In the genomic region with DNA sequence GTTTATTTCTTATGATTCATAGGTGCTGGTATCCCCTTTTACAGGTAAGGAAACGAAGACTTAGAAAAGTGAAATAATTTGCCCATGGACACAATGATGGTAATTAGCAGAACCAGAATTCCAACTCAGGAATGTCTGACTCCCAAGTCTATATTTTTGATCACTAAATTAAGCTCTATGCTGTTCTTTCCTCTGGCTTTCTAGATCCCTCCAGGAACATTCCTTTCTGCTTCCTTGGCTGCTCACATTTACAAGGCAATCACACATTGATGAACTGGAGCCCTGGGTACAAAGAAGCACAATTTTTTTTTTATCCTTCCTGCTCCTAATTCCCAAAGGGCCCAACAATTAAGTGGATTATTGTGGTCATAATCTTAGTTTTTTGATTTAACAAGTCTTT, we compare ENCODE assay signal across 14 cellular contexts.
"Had no signal": no experiment of that assay in that cellular context is flagged by ENCODE, and none has a peak within 500 bp of the region (broad histone marks: within the 10 kb centered on the region; RNA-seq: fewer than 3 reads in every experiment).

No MANE protein-coding gene starts in this region.

- ATAC-seq: effector memory CD8-positive, alpha-beta T cell; T-helper 17 cell had no signal

- H3K27me3 ChIP-seq: adrenal gland, testis had no signal

- H3K36me3 ChIP-seq: adrenal gland had no signal

- FAIRE-seq: TTC549, urothelium cell line had no signal

- DNase-seq: activated B cell treated with CpG ODN at 0.5 μM for 24 hours; activated CD4-positive, alpha-beta T cell treated with anti-CD3 and anti-CD28 coated beads, Interleukin-2, amount 10 ng/mL, durations not matched to agents 24 days and 14 days; activated naive CD4-positive, alpha-beta T cell treated with anti-CD3 and anti-CD28 coated beads, Interleukin-2, amount 10 ng/mL, durations not matched to agents 7 days and 5 days; adrenal gland; central memory CD4-positive, alpha-beta T cell; cortex of kidney; effector memory CD8-positive, alpha-beta T cell; hypothalamus; mesenchymal stem cell; stimulated activated CD4-positive, alpha-beta T cell treated with anti-CD3 and anti-CD28 coated beads, Interleukin-4, amount 100 ng/mL, for 1 hour; T-helper 17 cell; testis had no signal

- H3K27ac ChIP-seq: adrenal gland, testis had no signal

- H3K4me1 ChIP-seq: adrenal gland, testis had no signal

- H3K9me3 ChIP-seq: adrenal gland, testis had no signal

- H3K4me3 ChIP-seq: adrenal gland, testis had no signal
